Comparison of ENCODE assay signal across 15 cellular contexts in genomic region chr14:105241641-105242040, GRCh38. TPM values are rescaled to one million over a fixed set of nuclear protein-coding genes. Genes with fewer than 3 reads are reported as not detected.
DNase-seq lines count a peak whose midpoint lies in the region; ATAC-seq, FAIRE-seq and TF ChIP-seq lines count a peak whose summit lies in the region.
"Had no signal": no experiment of that assay in that cellular context is flagged by ENCODE, and none has a peak within 500 bp of the region (broad histone marks: within the 10 kb centered on the region; RNA-seq: fewer than 3 reads in every experiment).

No MANE protein-coding gene starts in this region.

- CTCF ChIA-PET in HepG2 (lab: Yijun Ruan, JAX; ENCODE audit: low intra/inter-chr PET ratio, low total read pairs): no interaction called here

- WGBS in HepG2 (ENCODE audit: low lambda C conversion rate): 93% methylated on average over 3 of the region's 19 CpGs
- WGBS in trophoblast cell (ENCODE audit: extremely low coverage, insufficient coverage, insufficient read length): no CpG with 5 or more reads among the region's 19 CpGs

- H3K9me3 ChIP-seq in HepG2 (ENCODE audit: low read length) (no peaks in the 10 kb centered on the region), trophoblast cell (ENCODE audit: insufficient read depth, low read depth, low read length) (no peaks in the 10 kb centered on the region), Peyer's patch (no peaks in the 10 kb centered on the region)
- H3K9me3 ChIP-seq: A549, BE2C, HAP-1 had no signal

- DNase-seq in HTR-8/SVneo (ENCODE audit: insufficient read length, low spot score): no peak
- DNase-seq in HepG2 (ENCODE audit: low spot score): no peak
- DNase-seq in trophoblast cell: no peak
- DNase-seq in NOMO-1 treated with dmso at 0.1 percent for 144 hours (lab: John Stamatoyannopoulos, UW; ENCODE audit: unreplicated experiment): no peak
- no peak for DNase-seq in Peyer's patch
- no peak for DNase-seq in urothelium cell line (ENCODE audit: low spot score)
- DNase-seq: BE2C; CD4-positive, alpha-beta memory T cell; DMS79 had no signal

- H3K36me3 ChIP-seq in HepG2 (replicated peaks in 1 of 2; ENCODE audit: control insufficient read depth in 1 of 2, insufficient read depth in 2 of 2, low read length in 2 of 2) (peaks cover 4 to 14% of the 10 kb centered on the region in 2 experiments; a peak in 4 of 5 replicates), trophoblast cell (ENCODE audit: control insufficient read depth in 1 of 2, insufficient read depth in 2 of 2, low read length in 2 of 2) (peaks cover 12 to 14% of the 10 kb centered on the region in 2 experiments), Peyer's patch (peaks cover 0 to 6% (median 0%) of the 10 kb centered on the region in 3 donors)

- BruUV-seq in HepG2 (replicated peaks; lab: Mats Ljungman, UMichigan): no TSS peak

- in situ Hi-C loops in HepG2 (cut with HindIII; ENCODE audit: extremely low pct_ligation_motif_present, low pct_unique_long_range_greater_than_20kb): no loop called here

- TF ChIP-seq CTCF in HepG2 (CRISPR knock-in tag; IDR thresholded peaks at IDR 0.05) (no peak), Peyer's patch (IDR thresholded peaks at IDR 0.05) (no peak)

- FAIRE-seq in HTR-8/SVneo (lab: Jason Lieb, UNC) (peak; percentile 9), HepG2 (lab: Jason Lieb, UNC) (no peak), urothelium cell line (lab: Jason Lieb, UNC) (no peak)
- FAIRE-seq: A549, GM12878, GM18507 had no signal

- no peak overlapping the region for H2AK5ac ChIP-seq in trophoblast cell (ENCODE audit: low read length)

- TF ChIP-seq POLR2A in HepG2 (IDR thresholded peaks at IDR 0.05; ENCODE audit: insufficient read depth in 1 of 2, low read depth in 2 of 2, low read length in 2 of 2) (no peak), Peyer's patch (IDR thresholded peaks at IDR 0.05) (no peak)

- no peak overlapping the region for H3K9ac ChIP-seq in HepG2 (ENCODE audit: insufficient read depth, low read depth, low read length)
- H3K9ac ChIP-seq in trophoblast cell (ENCODE audit: low read length): no peak overlapping the region

- no peak overlapping the region for H2AFZ ChIP-seq in HepG2 (ENCODE audit: low read length)
- no peak overlapping the region for H2AFZ ChIP-seq in trophoblast cell (ENCODE audit: insufficient read depth, low read length, poor library complexity)
- H2AFZ ChIP-seq: GM23338 had no signal

- H3K23ac ChIP-seq in trophoblast cell (ENCODE audit: low read length): no peak overlapping the region

- H4K20me1 ChIP-seq in HepG2 (ENCODE audit: insufficient read depth, low read length): no peaks in the 10 kb centered on the region

- no peaks in the 10 kb centered on the region for H3K27me3 ChIP-seq in HepG2 (ENCODE audit: control insufficient read depth in 1 of 2, insufficient read depth in 2 of 2, low read length in 2 of 2)
- no peaks in the 10 kb centered on the region for H3K27me3 ChIP-seq in trophoblast cell (ENCODE audit: insufficient read depth, low read length)
- H3K27me3 ChIP-seq in Peyer's patch: no peaks in the 10 kb centered on the region
- H3K27me3 ChIP-seq: BE2C had no signal

- POLR2A ChIA-PET in HepG2 (lab: Yijun Ruan, JAX): no interaction called here

- intact Hi-C loops in HepG2 (cut with micrococcal nuclease; ENCODE audit: unreplicated experiment): no loop called here

- ATAC-seq in HepG2: peak; percentile 30; the same call in 1 of the 3 replicates
- ATAC-seq: A549, GM12878, GM23338 had no signal

- peak overlapping the region; percentile 68 for H3K18ac ChIP-seq in trophoblast cell (ENCODE audit: low read length)

- no peaks in the 10 kb centered on the region for H3K79me2 ChIP-seq in HepG2 (ENCODE audit: insufficient read depth, low read length)
- H3K79me2 ChIP-seq in trophoblast cell (ENCODE audit: control insufficient read depth, insufficient read depth, low read length, poor library complexity): peaks cover 2% of the 10 kb centered on the region

- no peak overlapping the region for H4K8ac ChIP-seq in trophoblast cell (ENCODE audit: low read depth, low read length)

- H2BK12ac ChIP-seq in trophoblast cell (ENCODE audit: low read length): no peak overlapping the region

- H2BK120ac ChIP-seq in trophoblast cell (ENCODE audit: insufficient read depth, low read length, poor library complexity): no peak overlapping the region

- H3K4me2 ChIP-seq in HepG2 (ENCODE audit: low read depth, low read length): no peak overlapping the region
- no peak overlapping the region for H3K4me2 ChIP-seq in trophoblast cell (ENCODE audit: low read length)
- H3K4me2 ChIP-seq: A549, GM23338 had no signal

- H4K12ac ChIP-seq in trophoblast cell (ENCODE audit: low read depth, low read length): peak overlapping the region; percentile 25

- H3K4me3 ChIP-seq in HepG2 (replicated peaks in 1 of 3; ENCODE audit: insufficient read depth in 1 of 3, low read depth in 2 of 3, low read length in 3 of 3): no peak overlapping the region
- no peak overlapping the region for H3K4me3 ChIP-seq in trophoblast cell (ENCODE audit: low read depth, low read length)
- H3K4me3 ChIP-seq in Peyer's patch: no peak overlapping the region
- H3K4me3 ChIP-seq: A549, GM12878, GM23338, HAP-1 had no signal

- H3K14ac ChIP-seq in trophoblast cell (ENCODE audit: low read length): no peak overlapping the region

- H3K27ac ChIP-seq in HepG2 (ENCODE audit: extremely low read length, insufficient read depth, low read length) (no peak overlapping the region), trophoblast cell (ENCODE audit: low read depth, low read length) (no peak overlapping the region), Peyer's patch (no peak overlapping the region)
- H3K27ac ChIP-seq: A549, C4-2B had no signal

- no peaks in the 10 kb centered on the region for H3K79me1 ChIP-seq in trophoblast cell (ENCODE audit: low read length)

- TF ChIP-seq EP300 in HepG2 (IDR thresholded peaks at IDR 0.05; ENCODE audit: low read depth in 2 of 2, low read length in 2 of 2): no peak
- no peak for TF ChIP-seq EP300 in HepG2 (CRISPR knock-in tag; IDR thresholded peaks at IDR 0.05; ENCODE audit: borderline replicate concordance)

- no peak overlapping the region for H4K91ac ChIP-seq in trophoblast cell (ENCODE audit: low read depth, low read length)

- H2BK5ac ChIP-seq in trophoblast cell (ENCODE audit: low read depth, low read length, poor library complexity): no peak overlapping the region

- H3K4ac ChIP-seq in trophoblast cell (ENCODE audit: low read depth, low read length): peak overlapping the region; percentile 22

- H3K4me1 ChIP-seq in HepG2 (ENCODE audit: insufficient read depth, low read length) (no peaks in the 10 kb centered on the region), trophoblast cell (ENCODE audit: control insufficient read depth in 1 of 2, insufficient read depth in 2 of 2, low read length in 2 of 2) (no peaks in the 10 kb centered on the region), Peyer's patch (no peaks in the 10 kb centered on the region)
- H3K4me1 ChIP-seq: A549, BE2C, HAP-1 had no signal

- no peak for TF ChIP-seq RAD21 in HepG2 (CRISPR knock-in tag; IDR thresholded peaks at IDR 0.05)

RNA-seq across cellular contexts. Expression of gene BTBD6, which starts 6.7 kb away (rescaled TPM):
- total RNA-seq in HepG2 (2016; rRNA removed; fragmentation: Illumina TruSeq; extraction: Trizol) (not detected in 2 replicates), Peyer's patch (10 to 100 TPM; 32.2 to 67.5 (median 55.5) TPM)
- total RNA-seq in HepG2 (2016; cell fraction: cytosol; rRNA removed; fragmentation: Illumina TruSeq; extraction: Trizol; ENCODE audit: low read depth): not detected in 2 replicates
- total RNA-seq in HepG2 (2016; cell fraction: insoluble cytoplasmic fraction; rRNA removed; fragmentation: Illumina TruSeq; extraction: Trizol): not detected in 2 replicates
- total RNA-seq in HepG2 (2016; cell fraction: membrane; rRNA removed; fragmentation: Illumina TruSeq; extraction: Trizol): not detected in 2 replicates
- total RNA-seq in HepG2 (2016; cell fraction: nucleus; rRNA removed; fragmentation: Illumina TruSeq; extraction: Trizol): not detected in 2 replicates
- not detected in 2 replicates for polyA plus RNA-seq in HepG2 (2011; rRNA removed)
- not detected in 2 replicates for polyA plus RNA-seq in HepG2 (2011; cell fraction: cytosol; rRNA removed)
- not detected in 2 replicates for polyA plus RNA-seq in HepG2 (2011; cell fraction: nucleus; rRNA removed)
- 0.08 and 0.11 TPM in 2 replicates for polyA plus RNA-seq in HepG2 (2012)
- not detected in 2 replicates for polyA plus RNA-seq in HepG2 (2016; cell fraction: cytosol; fragmentation: Illumina TruSeq; extraction: Trizol; ENCODE audit: low read depth)
- not detected in 2 replicates for polyA plus RNA-seq in HepG2 (2016; cell fraction: insoluble cytoplasmic fraction; fragmentation: Illumina TruSeq; extraction: Trizol; ENCODE audit: low read depth)
- not detected in 2 replicates for polyA plus RNA-seq in HepG2 (2016; cell fraction: membrane; fragmentation: Illumina TruSeq; extraction: Trizol; ENCODE audit: low read depth)
- not detected in 2 replicates for polyA plus RNA-seq in HepG2 (2016; cell fraction: nucleus; fragmentation: Illumina TruSeq; extraction: Trizol; ENCODE audit: insufficient read depth, low read depth)
- polyA minus RNA-seq in HepG2 (2011; rRNA and poly(A)+ RNA removed; ENCODE audit: low replicate concordance): 40.4 TPM in 1 of 2 replicates, not detected in the other
- polyA minus RNA-seq in HepG2 (2011; cell fraction: cytosol; rRNA and poly(A)+ RNA removed): not detected in 2 replicates
- 0.26 TPM in 1 of 2 replicates, not detected in the other for polyA minus RNA-seq in HepG2 (2011; cell fraction: nucleus; rRNA and poly(A)+ RNA removed)
- polyA plus RNA-seq in trophoblast cell (2013): 18.3 and 18.8 TPM in 2 replicates

RNA-seq across cellular contexts. Expression of gene BRF1, which starts 59.2 kb away (rescaled TPM):
- total RNA-seq in HepG2 (2016; rRNA removed; fragmentation: Illumina TruSeq; extraction: Trizol) (6.4 and 11.0 TPM in 2 replicates), Peyer's patch (100 to 1,000 TPM in 1 of 4 donors, 10 to 100 TPM in 3; 40.8 to 112 (median 90.3) TPM)
- total RNA-seq in HepG2 (2016; cell fraction: cytosol; rRNA removed; fragmentation: Illumina TruSeq; extraction: Trizol; ENCODE audit: low read depth): 5.6 and 7.0 TPM in 2 replicates
- 5.9 and 10.9 TPM in 2 replicates for total RNA-seq in HepG2 (2016; cell fraction: insoluble cytoplasmic fraction; rRNA removed; fragmentation: Illumina TruSeq; extraction: Trizol)
- 4.2 and 5.2 TPM in 2 replicates for total RNA-seq in HepG2 (2016; cell fraction: membrane; rRNA removed; fragmentation: Illumina TruSeq; extraction: Trizol)
- total RNA-seq in HepG2 (2016; cell fraction: nucleus; rRNA removed; fragmentation: Illumina TruSeq; extraction: Trizol): 11.8 and 16.0 TPM in 2 replicates
- 5.1 and 5.7 TPM in 2 replicates for polyA plus RNA-seq in HepG2 (2011; rRNA removed)
- polyA plus RNA-seq in HepG2 (2011; cell fraction: cytosol; rRNA removed): 3.4 and 3.6 TPM in 2 replicates
- 32.9 and 41.6 TPM in 2 replicates for polyA plus RNA-seq in HepG2 (2011; cell fraction: nucleus; rRNA removed)
- polyA plus RNA-seq in HepG2 (2012): 7.1 and 9.1 TPM in 2 replicates
- 0.58 and 0.88 TPM in 2 replicates for polyA plus RNA-seq in HepG2 (2016; cell fraction: cytosol; fragmentation: Illumina TruSeq; extraction: Trizol; ENCODE audit: low read depth)
- 6.9 and 7.1 TPM in 2 replicates for polyA plus RNA-seq in HepG2 (2016; cell fraction: insoluble cytoplasmic fraction; fragmentation: Illumina TruSeq; extraction: Trizol; ENCODE audit: low read depth)
- 1.6 and 1.8 TPM in 2 replicates for polyA plus RNA-seq in HepG2 (2016; cell fraction: membrane; fragmentation: Illumina TruSeq; extraction: Trizol; ENCODE audit: low read depth)
- polyA plus RNA-seq in HepG2 (2016; cell fraction: nucleus; fragmentation: Illumina TruSeq; extraction: Trizol; ENCODE audit: insufficient read depth, low read depth): 26.5 and 31.7 TPM in 2 replicates
- 15.5 TPM in 2 replicates for polyA minus RNA-seq in HepG2 (2011; rRNA and poly(A)+ RNA removed; ENCODE audit: low replicate concordance)
- polyA minus RNA-seq in HepG2 (2011; cell fraction: cytosol; rRNA and poly(A)+ RNA removed): 6.0 and 7.0 TPM in 2 replicates
- polyA minus RNA-seq in HepG2 (2011; cell fraction: nucleus; rRNA and poly(A)+ RNA removed): 25.0 and 27.4 TPM in 2 replicates
- polyA plus RNA-seq in trophoblast cell (2013): 10.2 and 10.6 TPM in 2 replicates

Comparison
In these comparisons a context has a peak if more than half of its experiments do, and no peak if none do; other contexts are left out.
1. RNA of gene BTBD6, which starts 6.7 kb away (total RNA-seq): 32.2 to 67.5 TPM in Peyer's patch; not detected in HepG2; every median in the first group is over 10 times any median in the second.